In the genomic region with DNA sequence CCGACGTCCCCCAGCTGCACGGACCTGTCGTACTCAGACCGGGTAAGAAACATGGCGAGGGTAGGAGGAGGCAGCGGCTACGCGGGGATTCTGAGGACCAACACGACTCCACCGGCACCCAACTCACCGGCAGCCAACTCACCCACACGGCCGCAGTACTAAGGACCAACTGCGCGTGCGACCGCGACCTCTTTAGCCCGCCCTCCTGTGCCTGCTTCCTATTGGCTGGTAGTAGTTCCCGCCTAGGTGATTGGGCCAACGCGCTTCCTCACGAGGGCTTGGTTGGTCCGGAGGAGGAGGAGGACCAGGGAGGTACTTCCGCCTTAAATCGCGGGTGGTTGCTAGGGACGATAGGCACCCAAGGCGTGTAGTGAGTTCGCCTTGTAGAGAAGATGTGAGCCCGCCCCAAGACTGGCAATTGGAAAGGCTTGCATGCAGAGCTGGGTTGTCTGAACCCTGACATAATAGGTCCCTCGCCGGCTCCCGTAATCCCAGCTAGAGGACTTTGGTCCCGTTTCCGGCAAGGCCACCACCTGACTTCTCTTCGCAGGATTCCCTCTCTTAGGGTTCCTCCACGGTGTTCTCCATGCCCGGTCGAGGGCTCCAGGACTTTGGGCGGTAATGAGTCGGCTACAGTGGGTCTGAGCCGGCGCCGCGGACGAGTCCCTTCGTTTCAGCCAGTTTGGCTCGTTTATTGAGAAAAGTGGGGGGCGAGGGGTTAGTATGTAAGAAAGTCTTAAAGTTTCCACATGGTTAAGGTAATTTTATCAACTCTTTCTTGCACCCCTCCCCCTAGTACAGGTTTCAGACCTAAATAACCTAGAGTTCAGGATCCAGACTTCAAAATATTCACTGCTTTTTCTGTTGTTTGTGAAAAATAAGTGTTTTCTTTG, we compare ENCODE assay signal across 1 cellular context.
TF ChIP-seq lines count a peak whose summit lies in the region.

A gene (minus strand): TSS at position 171 of the 893 bp plus-strand sequence. CDS start 118 bp downstream, at position 53.

TF ChIP-seq in K562, 482 proteins besides CTCF, POLR2A, EP300 and RAD21 (continued from another document and continues in another):
- TF ChIP-seq, protein P1, sequence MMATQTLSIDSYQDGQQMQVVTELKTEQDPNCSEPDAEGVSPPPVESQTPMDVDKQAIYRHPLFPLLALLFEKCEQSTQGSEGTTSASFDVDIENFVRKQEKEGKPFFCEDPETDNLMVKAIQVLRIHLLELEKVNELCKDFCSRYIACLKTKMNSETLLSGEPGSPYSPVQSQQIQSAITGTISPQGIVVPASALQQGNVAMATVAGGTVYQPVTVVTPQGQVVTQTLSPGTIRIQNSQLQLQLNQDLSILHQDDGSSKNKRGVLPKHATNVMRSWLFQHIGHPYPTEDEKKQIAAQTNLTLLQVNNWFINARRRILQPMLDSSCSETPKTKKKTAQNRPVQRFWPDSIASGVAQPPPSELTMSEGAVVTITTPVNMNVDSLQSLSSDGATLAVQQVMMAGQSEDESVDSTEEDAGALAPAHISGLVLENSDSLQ (IDR thresholded peaks at IDR 0.05): peak; percentile 52
- TF ChIP-seq ZNF445 (CRISPR knock-in tag; IDR thresholded peaks at IDR 0.05; ENCODE audit: low read depth): no peak
- TF ChIP-seq, protein P2, sequence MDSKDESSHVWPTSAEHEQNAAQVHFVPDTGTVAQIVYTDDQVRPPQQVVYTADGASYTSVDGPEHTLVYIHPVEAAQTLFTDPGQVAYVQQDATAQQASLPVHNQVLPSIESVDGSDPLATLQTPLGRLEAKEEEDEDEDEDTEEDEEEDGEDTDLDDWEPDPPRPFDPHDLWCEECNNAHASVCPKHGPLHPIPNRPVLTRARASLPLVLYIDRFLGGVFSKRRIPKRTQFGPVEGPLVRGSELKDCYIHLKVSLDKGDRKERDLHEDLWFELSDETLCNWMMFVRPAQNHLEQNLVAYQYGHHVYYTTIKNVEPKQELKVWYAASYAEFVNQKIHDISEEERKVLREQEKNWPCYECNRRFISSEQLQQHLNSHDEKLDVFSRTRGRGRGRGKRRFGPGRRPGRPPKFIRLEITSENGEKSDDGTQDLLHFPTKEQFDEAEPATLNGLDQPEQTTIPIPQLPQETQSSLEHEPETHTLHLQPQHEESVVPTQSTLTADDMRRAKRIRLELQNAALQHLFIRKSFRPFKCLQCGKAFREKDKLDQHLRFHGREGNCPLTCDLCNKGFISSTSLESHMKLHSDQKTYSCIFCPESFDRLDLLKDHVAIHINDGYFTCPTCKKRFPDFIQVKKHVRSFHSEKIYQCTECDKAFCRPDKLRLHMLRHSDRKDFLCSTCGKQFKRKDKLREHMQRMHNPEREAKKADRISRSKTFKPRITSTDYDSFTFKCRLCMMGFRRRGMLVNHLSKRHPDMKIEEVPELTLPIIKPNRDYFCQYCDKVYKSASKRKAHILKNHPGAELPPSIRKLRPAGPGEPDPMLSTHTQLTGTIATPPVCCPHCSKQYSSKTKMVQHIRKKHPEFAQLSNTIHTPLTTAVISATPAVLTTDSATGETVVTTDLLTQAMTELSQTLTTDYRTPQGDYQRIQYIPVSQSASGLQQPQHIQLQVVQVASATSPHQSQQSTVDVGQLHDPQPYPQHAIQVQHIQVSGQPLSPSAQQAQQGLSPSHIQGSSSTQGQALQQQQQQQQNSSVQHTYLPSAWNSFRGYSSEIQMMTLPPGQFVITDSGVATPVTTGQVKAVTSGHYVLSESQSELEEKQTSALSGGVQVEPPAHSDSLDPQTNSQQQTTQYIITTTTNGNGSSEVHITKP (IDR thresholded peaks at IDR 0.05; ENCODE audit: partially characterized antibody): peak; percentile 78
- TF ChIP-seq FOXP1 (CRISPR knock-in tag; IDR thresholded peaks at IDR 0.05): peak; percentile 86; the same call in 1 of the 2 replicates
- TF ChIP-seq POLR2B (IDR thresholded peaks at IDR 0.05; ENCODE audit: low read depth, partially characterized antibody): peak; percentile 97
- peak; percentile 66; the same call in 1 of the 2 replicates for TF ChIP-seq HDAC8 (tag; IDR thresholded peaks at IDR 0.05)
- peak; percentile 32; the same call in 1 of the 2 replicates for TF ChIP-seq MYNN (IDR thresholded peaks at IDR 0.05)
- no peak for TF ChIP-seq MYNN (CRISPR knock-in tag; IDR thresholded peaks at IDR 0.05)
- TF ChIP-seq ESRRA (IDR thresholded peaks at IDR 0.05; ENCODE audit: borderline replicate concordance, low read depth): peak; percentile 77; the same call in 1 of the 2 replicates
- TF ChIP-seq, protein P3, sequence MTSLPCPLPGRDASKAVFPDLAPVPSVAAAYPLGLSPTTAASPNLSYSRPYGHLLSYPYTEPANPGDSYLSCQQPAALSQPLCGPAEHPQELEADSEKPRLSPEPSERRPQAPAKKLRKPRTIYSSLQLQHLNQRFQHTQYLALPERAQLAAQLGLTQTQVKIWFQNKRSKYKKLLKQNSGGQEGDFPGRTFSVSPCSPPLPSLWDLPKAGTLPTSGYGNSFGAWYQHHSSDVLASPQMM (CRISPR knock-in tag; IDR thresholded peaks at IDR 0.05): no peak
- TF ChIP-seq, protein P4, sequence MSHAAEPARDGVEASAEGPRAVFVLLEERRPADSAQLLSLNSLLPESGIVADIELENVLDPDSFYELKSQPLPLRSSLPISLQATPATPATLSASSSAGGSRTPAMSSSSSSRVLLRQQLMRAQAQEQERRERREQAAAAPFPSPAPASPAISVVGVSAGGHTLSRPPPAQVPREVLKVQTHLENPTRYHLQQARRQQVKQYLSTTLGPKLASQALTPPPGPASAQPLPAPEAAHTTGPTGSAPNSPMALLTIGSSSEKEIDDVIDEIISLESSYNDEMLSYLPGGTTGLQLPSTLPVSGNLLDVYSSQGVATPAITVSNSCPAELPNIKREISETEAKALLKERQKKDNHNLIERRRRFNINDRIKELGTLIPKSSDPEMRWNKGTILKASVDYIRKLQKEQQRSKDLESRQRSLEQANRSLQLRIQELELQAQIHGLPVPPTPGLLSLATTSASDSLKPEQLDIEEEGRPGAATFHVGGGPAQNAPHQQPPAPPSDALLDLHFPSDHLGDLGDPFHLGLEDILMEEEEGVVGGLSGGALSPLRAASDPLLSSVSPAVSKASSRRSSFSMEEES (CRISPR knock-in tag; IDR thresholded peaks at IDR 0.05): no peak
- TF ChIP-seq, protein P5, sequence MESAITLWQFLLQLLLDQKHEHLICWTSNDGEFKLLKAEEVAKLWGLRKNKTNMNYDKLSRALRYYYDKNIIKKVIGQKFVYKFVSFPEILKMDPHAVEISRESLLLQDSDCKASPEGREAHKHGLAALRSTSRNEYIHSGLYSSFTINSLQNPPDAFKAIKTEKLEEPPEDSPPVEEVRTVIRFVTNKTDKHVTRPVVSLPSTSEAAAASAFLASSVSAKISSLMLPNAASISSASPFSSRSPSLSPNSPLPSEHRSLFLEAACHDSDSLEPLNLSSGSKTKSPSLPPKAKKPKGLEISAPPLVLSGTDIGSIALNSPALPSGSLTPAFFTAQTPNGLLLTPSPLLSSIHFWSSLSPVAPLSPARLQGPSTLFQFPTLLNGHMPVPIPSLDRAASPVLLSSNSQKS (CRISPR knock-in tag; IDR thresholded peaks at IDR 0.05): no peak
- TF ChIP-seq ASH1L (IDR thresholded peaks at IDR 0.05; ENCODE audit: borderline replicate concordance, low read depth, partially characterized antibody): peak; percentile 96
- TF ChIP-seq KLF6 (CRISPR knock-in tag; IDR thresholded peaks at IDR 0.05; ENCODE audit: borderline replicate concordance): no peak
- peak; percentile 69; the same call in 1 of the 2 replicates for TF ChIP-seq SREBF1 (IDR thresholded peaks at IDR 0.05; ENCODE audit: borderline replicate concordance, low read depth, low read length)
- TF ChIP-seq POU5F1 (IDR thresholded peaks at IDR 0.05; ENCODE audit: borderline replicate concordance, low read depth, low read length, partially characterized antibody): no peak
- TF ChIP-seq, protein P6, sequence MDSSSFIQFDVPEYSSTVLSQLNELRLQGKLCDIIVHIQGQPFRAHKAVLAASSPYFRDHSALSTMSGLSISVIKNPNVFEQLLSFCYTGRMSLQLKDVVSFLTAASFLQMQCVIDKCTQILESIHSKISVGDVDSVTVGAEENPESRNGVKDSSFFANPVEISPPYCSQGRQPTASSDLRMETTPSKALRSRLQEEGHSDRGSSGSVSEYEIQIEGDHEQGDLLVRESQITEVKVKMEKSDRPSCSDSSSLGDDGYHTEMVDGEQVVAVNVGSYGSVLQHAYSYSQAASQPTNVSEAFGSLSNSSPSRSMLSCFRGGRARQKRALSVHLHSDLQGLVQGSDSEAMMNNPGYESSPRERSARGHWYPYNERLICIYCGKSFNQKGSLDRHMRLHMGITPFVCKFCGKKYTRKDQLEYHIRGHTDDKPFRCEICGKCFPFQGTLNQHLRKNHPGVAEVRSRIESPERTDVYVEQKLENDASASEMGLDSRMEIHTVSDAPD (CRISPR knock-in tag; IDR thresholded peaks at IDR 0.05): no peak
- peak in 1 of 2 experiments; percentile 62; a peak in 1 of 4 replicates for TF ChIP-seq FOXA3 (CRISPR knock-in tag; conservative IDR thresholded peaks at IDR 0.05 in 1 of 2, IDR thresholded peaks at IDR 0.05 in 1 of 2)
- peak; percentile 12 for TF ChIP-seq SETDB1 (IDR thresholded peaks at IDR 0.05; ENCODE audit: low read length)
- TF ChIP-seq CTBP1 (IDR thresholded peaks at IDR 0.05; ENCODE audit: borderline replicate concordance): peak; percentile 88
- no peak for TF ChIP-seq ZSCAN32 (CRISPR knock-in tag; IDR thresholded peaks at IDR 0.05)
- TF ChIP-seq SMAD1 (IDR thresholded peaks at IDR 0.05; ENCODE audit: low read depth, low read length, partially characterized antibody): peak; percentile 19
- 0 out of 2 replicates have a peak, but pooled peaks have one; percentile 7 for TF ChIP-seq CC2D1A (IDR thresholded peaks at IDR 0.05)
- 0 out of 2 replicates have a peak, but pooled peaks have one; percentile 54 for TF ChIP-seq SMARCA4 (IDR thresholded peaks at IDR 0.05)
- TF ChIP-seq, protein P7, sequence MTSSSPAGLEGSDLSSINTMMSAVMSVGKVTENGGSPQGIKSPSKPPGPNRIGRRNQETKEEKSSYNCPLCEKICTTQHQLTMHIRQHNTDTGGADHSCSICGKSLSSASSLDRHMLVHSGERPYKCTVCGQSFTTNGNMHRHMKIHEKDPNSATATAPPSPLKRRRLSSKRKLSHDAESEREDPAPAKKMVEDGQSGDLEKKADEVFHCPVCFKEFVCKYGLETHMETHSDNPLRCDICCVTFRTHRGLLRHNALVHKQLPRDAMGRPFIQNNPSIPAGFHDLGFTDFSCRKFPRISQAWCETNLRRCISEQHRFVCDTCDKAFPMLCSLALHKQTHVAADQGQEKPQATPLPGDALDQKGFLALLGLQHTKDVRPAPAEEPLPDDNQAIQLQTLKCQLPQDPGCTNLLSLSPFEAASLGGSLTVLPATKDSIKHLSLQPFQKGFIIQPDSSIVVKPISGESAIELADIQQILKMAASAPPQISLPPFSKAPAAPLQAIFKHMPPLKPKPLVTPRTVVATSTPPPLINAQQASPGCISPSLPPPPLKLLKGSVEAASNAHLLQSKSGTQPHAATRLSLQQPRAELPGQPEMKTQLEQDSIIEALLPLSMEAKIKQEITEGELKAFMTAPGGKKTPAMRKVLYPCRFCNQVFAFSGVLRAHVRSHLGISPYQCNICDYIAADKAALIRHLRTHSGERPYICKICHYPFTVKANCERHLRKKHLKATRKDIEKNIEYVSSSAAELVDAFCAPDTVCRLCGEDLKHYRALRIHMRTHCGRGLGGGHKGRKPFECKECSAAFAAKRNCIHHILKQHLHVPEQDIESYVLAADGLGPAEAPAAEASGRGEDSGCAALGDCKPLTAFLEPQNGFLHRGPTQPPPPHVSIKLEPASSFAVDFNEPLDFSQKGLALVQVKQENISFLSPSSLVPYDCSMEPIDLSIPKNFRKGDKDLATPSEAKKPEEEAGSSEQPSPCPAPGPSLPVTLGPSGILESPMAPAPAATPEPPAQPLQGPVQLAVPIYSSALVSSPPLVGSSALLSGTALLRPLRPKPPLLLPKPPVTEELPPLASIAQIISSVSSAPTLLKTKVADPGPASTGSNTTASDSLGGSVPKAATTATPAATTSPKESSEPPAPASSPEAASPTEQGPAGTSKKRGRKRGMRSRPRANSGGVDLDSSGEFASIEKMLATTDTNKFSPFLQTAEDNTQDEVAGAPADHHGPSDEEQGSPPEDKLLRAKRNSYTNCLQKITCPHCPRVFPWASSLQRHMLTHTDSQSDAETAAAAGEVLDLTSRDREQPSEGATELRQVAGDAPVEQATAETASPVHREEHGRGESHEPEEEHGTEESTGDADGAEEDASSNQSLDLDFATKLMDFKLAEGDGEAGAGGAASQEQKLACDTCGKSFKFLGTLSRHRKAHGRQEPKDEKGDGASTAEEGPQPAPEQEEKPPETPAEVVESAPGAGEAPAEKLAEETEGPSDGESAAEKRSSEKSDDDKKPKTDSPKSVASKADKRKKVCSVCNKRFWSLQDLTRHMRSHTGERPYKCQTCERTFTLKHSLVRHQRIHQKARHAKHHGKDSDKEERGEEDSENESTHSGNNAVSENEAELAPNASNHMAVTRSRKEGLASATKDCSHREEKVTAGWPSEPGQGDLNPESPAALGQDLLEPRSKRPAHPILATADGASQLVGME (CRISPR knock-in tag; IDR thresholded peaks at IDR 0.05): peak; percentile 71
- TF ChIP-seq, protein P8, sequence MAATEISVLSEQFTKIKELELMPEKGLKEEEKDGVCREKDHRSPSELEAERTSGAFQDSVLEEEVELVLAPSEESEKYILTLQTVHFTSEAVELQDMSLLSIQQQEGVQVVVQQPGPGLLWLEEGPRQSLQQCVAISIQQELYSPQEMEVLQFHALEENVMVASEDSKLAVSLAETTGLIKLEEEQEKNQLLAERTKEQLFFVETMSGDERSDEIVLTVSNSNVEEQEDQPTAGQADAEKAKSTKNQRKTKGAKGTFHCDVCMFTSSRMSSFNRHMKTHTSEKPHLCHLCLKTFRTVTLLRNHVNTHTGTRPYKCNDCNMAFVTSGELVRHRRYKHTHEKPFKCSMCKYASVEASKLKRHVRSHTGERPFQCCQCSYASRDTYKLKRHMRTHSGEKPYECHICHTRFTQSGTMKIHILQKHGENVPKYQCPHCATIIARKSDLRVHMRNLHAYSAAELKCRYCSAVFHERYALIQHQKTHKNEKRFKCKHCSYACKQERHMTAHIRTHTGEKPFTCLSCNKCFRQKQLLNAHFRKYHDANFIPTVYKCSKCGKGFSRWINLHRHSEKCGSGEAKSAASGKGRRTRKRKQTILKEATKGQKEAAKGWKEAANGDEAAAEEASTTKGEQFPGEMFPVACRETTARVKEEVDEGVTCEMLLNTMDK (IDR thresholded peaks at IDR 0.05; ENCODE audit: borderline replicate concordance, insufficient read depth, low read depth, low read length, poor library complexity, severe bottlenecking): no peak
- TF ChIP-seq FOS (IDR thresholded peaks at IDR 0.05; ENCODE audit: extremely low read depth, insufficient read length): peak; percentile 98
- TF ChIP-seq HCFC1 (IDR thresholded peaks at IDR 0.05; ENCODE audit: low read depth, low read length): peak; percentile 53
